Comparison of ENCODE assay signal across 15 cellular contexts in genomic region chr17:27635275-27635823, GRCh38. TPM values are rescaled to one million over a fixed set of nuclear protein-coding genes. Genes with fewer than 3 reads are reported as not detected.
DNase-seq lines count a peak whose midpoint lies in the region; ATAC-seq and TF ChIP-seq lines count a peak whose summit lies in the region.
"Had no signal": no experiment of that assay in that cellular context is flagged by ENCODE, and none has a peak within 500 bp of the region (broad histone marks: within the 10 kb centered on the region; RNA-seq: fewer than 3 reads in every experiment).

No MANE protein-coding gene starts in this region.

- no peaks in the 10 kb centered on the region for H3K27me3 Mint-ChIP-seq in T-helper 17 cell
- no peaks in the 10 kb centered on the region for H3K27me3 Mint-ChIP-seq in activated CD8-positive, alpha-beta T cell treated with anti-CD3 and anti-CD28 coated beads for 36 hours
- H3K27me3 Mint-ChIP-seq: brain had no signal

- no peak for TF ChIP-seq CTCF in GM12864 (IDR thresholded peaks at IDR 0.05; ENCODE audit: low read depth, low read length, missing control alignments)
- TF ChIP-seq CTCF in activated CD8-positive, alpha-beta T cell treated with anti-CD3 and anti-CD28 coated beads for 36 hours (IDR thresholded peaks at IDR 0.05), result no peak

- POLR2A ChIA-PET in activated CD8-positive, alpha-beta T cell treated with anti-CD3 and anti-CD28 coated beads for 36 hours (lab: Charles Lee), result no interaction called here

- H3K27ac Mint-ChIP-seq in T-helper 17 cell, result peak overlapping the region; percentile 77
- H3K27ac Mint-ChIP-seq in activated CD8-positive, alpha-beta T cell treated with anti-CD3 and anti-CD28 coated beads for 36 hours, result no peak overlapping the region

- no peaks in the 10 kb centered on the region for H3K36me3 Mint-ChIP-seq in T-helper 17 cell (ENCODE audit: low read depth)
- H3K36me3 Mint-ChIP-seq in activated CD8-positive, alpha-beta T cell treated with anti-CD3 and anti-CD28 coated beads for 36 hours (ENCODE audit: low read depth), result no peaks in the 10 kb centered on the region
- H3K36me3 Mint-ChIP-seq: brain had no signal

- H3K9me3 ChIP-seq in T-helper 17 cell (ENCODE audit: control insufficient read depth, low read length, poor library complexity, severe bottlenecking), result no peaks in the 10 kb centered on the region
- H3K9me3 ChIP-seq: esophagus squamous epithelium, HAP-1, SJSA1, uterus had no signal

- H3K4me3 ChIP-seq in GM12864 (ENCODE audit: low read depth, low read length), result no peak overlapping the region
- H3K4me3 ChIP-seq: esophagus squamous epithelium, HAP-1, SJSA1, uterus had no signal

- peaks cover 29% of the 10 kb centered on the region for H3K4me1 Mint-ChIP-seq in T-helper 17 cell
- peaks cover 19% of the 10 kb centered on the region for H3K4me1 Mint-ChIP-seq in activated CD8-positive, alpha-beta T cell treated with anti-CD3 and anti-CD28 coated beads for 36 hours (ENCODE audit: low read depth)

- DNase-seq in GM12864 (ENCODE audit: low read depth) (peak; percentile 29), T-helper 17 cell (no peak), mucosa of gallbladder (ENCODE audit: low spot score) (peak; percentile 34), HK-2 (ENCODE audit: unreplicated experiment) (no peak)
- no peak for DNase-seq in activated CD8-positive, alpha-beta T cell treated with anti-CD3 and anti-CD28 coated beads for 36 hours
- no peak for DNase-seq in stimulated activated CD4-positive, alpha-beta T cell treated with anti-CD3 and anti-CD28 coated beads, Interleukin-15, amount 100 ng/mL, for 24 hours
- DNase-seq: DND-41, esophagus squamous epithelium, NCI-H2107, uterus had no signal

- CTCF ChIA-PET in activated CD8-positive, alpha-beta T cell treated with anti-CD3 and anti-CD28 coated beads for 36 hours (lab: Charles Lee), result interaction anchor here (1.2 to 4.3 kb wide), 3 partner anchors 15 to 33 kb away, joined by 4 to 18 read pairs (median 4); no protein-coding TSS in a partner anchor

- peak; percentile 49 for ATAC-seq in HG02885 (IDR thresholded peaks at IDR 0.05; ENCODE audit: poor library complexity, unreplicated experiment)
- ATAC-seq in T-helper 17 cell, result peak; percentile 31
- ATAC-seq in activated CD8-positive, alpha-beta T cell treated with anti-CD3 and anti-CD28 coated beads for 36 hours, result no peak
- no peak for ATAC-seq in HG02840 (IDR thresholded peaks at IDR 0.05; ENCODE audit: low FRiP score, unreplicated experiment)

- intact Hi-C loops in activated CD8-positive, alpha-beta T cell treated with anti-CD3 and anti-CD28 coated beads for 36 hours (cut with micrococcal nuclease), result no loop called here

- H3K4me3 Mint-ChIP-seq in T-helper 17 cell, result peak overlapping the region; percentile 19
- H3K4me3 Mint-ChIP-seq in activated CD8-positive, alpha-beta T cell treated with anti-CD3 and anti-CD28 coated beads for 36 hours, result no peak overlapping the region
- H3K4me3 Mint-ChIP-seq: brain had no signal

- H3K9me3 Mint-ChIP-seq in activated CD8-positive, alpha-beta T cell treated with anti-CD3 and anti-CD28 coated beads for 36 hours, result no peaks in the 10 kb centered on the region
- H3K9me3 Mint-ChIP-seq: brain had no signal

RNA-seq across cellular contexts. Expression of gene LGALS9, which starts 4.4 kb away (rescaled TPM):
- total RNA-seq in T-helper 17 cell, result 10 to 100 TPM; 64.7 to 66.3 TPM
- total RNA-seq in mucosa of gallbladder, result 103 TPM
- 10 to 100 TPM; 17.3 to 18.4 TPM for total RNA-seq in activated CD8-positive, alpha-beta T cell treated with anti-CD3 and anti-CD28 coated beads for 36 hours

Comparison
In these comparisons a context has a peak if more than half of its experiments do, and no peak if none do; other contexts are left out.
1. DNase-seq: peak in GM12864 (single experiment) and mucosa of gallbladder (single experiment); none in T-helper 17 cell (0 of 3), HK-2 (single experiment), activated CD8-positive, alpha-beta T cell treated with anti-CD3 and anti-CD28 coated beads for 36 hours (single experiment) and stimulated activated CD4-positive, alpha-beta T cell treated with anti-CD3 and anti-CD28 coated beads, Interleukin-15, amount 100 ng/mL, for 24 hours (single experiment).
2. ATAC-seq: peak in HG02885 (single experiment) and T-helper 17 cell (single experiment); none in activated CD8-positive, alpha-beta T cell treated with anti-CD3 and anti-CD28 coated beads for 36 hours (single experiment) and HG02840 (single experiment).